In the genomic region with DNA sequence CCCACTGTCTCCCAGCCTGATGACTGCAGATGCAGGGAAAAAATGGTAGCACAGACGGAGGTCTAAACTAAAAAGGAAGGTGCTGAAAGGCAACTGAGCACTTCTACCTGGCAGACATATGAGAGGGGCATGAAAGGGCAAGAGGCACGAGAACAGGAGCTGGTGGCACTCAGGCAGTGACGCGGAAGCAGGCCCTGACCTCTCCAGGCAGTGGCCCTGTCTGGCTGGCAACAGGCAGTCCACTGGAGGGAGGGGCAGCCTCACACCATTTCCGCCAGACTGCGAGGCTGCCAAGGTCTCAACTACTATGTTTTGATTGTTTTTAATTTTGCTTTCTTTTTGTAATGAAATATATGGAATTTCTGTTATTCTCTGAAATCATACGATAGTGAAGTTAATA, we compare ENCODE assay signal across 43 cellular contexts. TPM values are rescaled to one million over a fixed set of nuclear protein-coding genes. Genes with fewer than 3 reads are reported as not detected.
"Had no signal": no experiment of that assay in that cellular context is flagged by ENCODE, and none has a peak within 500 bp of the region (broad histone marks: within the 10 kb centered on the region; RNA-seq: fewer than 3 reads in every experiment).

No MANE protein-coding gene starts in this region.

- H3K27ac ChIP-seq: adrenal gland, body of pancreas, epithelial cell of prostate, esophagus squamous epithelium, gastroesophageal sphincter, WERI-Rb-1 had no signal

- H3K4me3 Mint-ChIP-seq: activated CD4-positive, alpha-beta memory T cell treated with anti-CD3 and anti-CD28 coated beads for 36 hours; activated CD4-positive, alpha-beta T cell treated with anti-CD3 and anti-CD28 coated beads for 36 hours; activated CD4-positive, alpha-beta T cell treated with anti-CD3 and anti-CD28 coated beads, Interleukin-2, amount 10 ng/mL, durations not matched to agents 24 days and 14 days; activated CD8-positive, alpha-beta memory T cell treated with anti-CD3 and anti-CD28 coated beads, Interleukin-2, amount 10 ng/mL, durations not matched to agents 7 days and 5 days; activated CD8-positive, alpha-beta T cell treated with anti-CD3 and anti-CD28 coated beads, Interleukin-2, amount 10 ng/mL, durations not matched to agents 7 days and 5 days; activated naive CD4-positive, alpha-beta T cell treated with anti-CD3 and anti-CD28 coated beads for 36 hours; activated naive CD4-positive, alpha-beta T cell treated with anti-CD3 and anti-CD28 coated beads, Interleukin-2, amount 50 U/mL, for 24 hours; activated naive CD8-positive, alpha-beta T cell treated with anti-CD3 and anti-CD28 coated beads for 36 hours; activated naive CD8-positive, alpha-beta T cell treated with anti-CD3 and anti-CD28 coated beads, Interleukin-2, amount 50 U/mL, for 24 hours; activated T-helper 1 cell treated with anti-CD3 and anti-CD28 coated beads, Interleukin-12 subunit alpha, Interleukin-12 subunit beta, Interleukin-2, Interleukin-4 antibody, amounts not matched to agents 30 ng/mL and 10 ng/mL and 1 ng/mL, durations not matched to agents 14 hours and 24 hours and 36 hours; T-helper 17 cell; T-helper 2 cell treated with Interferon-gamma antibody and Interleukin-4, amounts not matched to agents 5 μg/mL and 100 μg/mL, for 36 hours had no signal

- H3K9me3 Mint-ChIP-seq: activated CD4-positive, alpha-beta memory T cell treated with anti-CD3 and anti-CD28 coated beads for 36 hours; activated CD4-positive, alpha-beta T cell treated with anti-CD3 and anti-CD28 coated beads, Interleukin-2, amount 10 ng/mL, durations not matched to agents 24 days and 14 days; activated naive CD8-positive, alpha-beta T cell treated with anti-CD3 and anti-CD28 coated beads for 36 hours; T-helper 2 cell treated with Interferon-gamma antibody and Interleukin-4, amounts not matched to agents 5 μg/mL and 100 μg/mL, for 36 hours had no signal

- H3K36me3 ChIP-seq: adrenal gland, esophagus squamous epithelium, gastroesophageal sphincter, WERI-Rb-1 had no signal

- FAIRE-seq: colon, endometrium, endothelial cell of umbilical vein had no signal

- ATAC-seq: activated CD4-positive, alpha-beta T cell treated with anti-CD3 and anti-CD28 coated beads for 36 hours; activated CD8-positive, alpha-beta memory T cell treated with anti-CD3 and anti-CD28 coated beads, Interleukin-2, amount 10 ng/mL, durations not matched to agents 7 days and 5 days; activated CD8-positive, alpha-beta T cell treated with anti-CD3 and anti-CD28 coated beads, Interleukin-2, amount 10 ng/mL, durations not matched to agents 7 days and 5 days; activated naive CD8-positive, alpha-beta T cell treated with anti-CD3 and anti-CD28 coated beads, Interleukin-2, amount 50 U/mL, for 24 hours; body of pancreas; gastroesophageal sphincter; T-helper 17 cell had no signal

- H3K27ac Mint-ChIP-seq: activated CD4-positive, alpha-beta memory T cell treated with anti-CD3 and anti-CD28 coated beads for 36 hours; activated CD4-positive, alpha-beta T cell treated with anti-CD3 and anti-CD28 coated beads for 36 hours; activated CD4-positive, alpha-beta T cell treated with anti-CD3 and anti-CD28 coated beads, Interleukin-2, amount 10 ng/mL, durations not matched to agents 24 days and 14 days; activated CD8-positive, alpha-beta memory T cell treated with anti-CD3 and anti-CD28 coated beads, Interleukin-2, amount 10 ng/mL, durations not matched to agents 7 days and 5 days; activated CD8-positive, alpha-beta T cell treated with anti-CD3 and anti-CD28 coated beads, Interleukin-2, amount 10 ng/mL, durations not matched to agents 7 days and 5 days; activated naive CD4-positive, alpha-beta T cell treated with anti-CD3 and anti-CD28 coated beads for 36 hours; activated naive CD4-positive, alpha-beta T cell treated with anti-CD3 and anti-CD28 coated beads, Interleukin-2, amount 50 U/mL, for 24 hours; activated naive CD8-positive, alpha-beta T cell treated with anti-CD3 and anti-CD28 coated beads for 36 hours; activated naive CD8-positive, alpha-beta T cell treated with anti-CD3 and anti-CD28 coated beads, Interleukin-2, amount 50 U/mL, for 24 hours; activated T-helper 1 cell treated with anti-CD3 and anti-CD28 coated beads, Interleukin-12 subunit alpha, Interleukin-12 subunit beta, Interleukin-2, Interleukin-4 antibody, amounts not matched to agents 30 ng/mL and 10 ng/mL and 1 ng/mL, durations not matched to agents 14 hours and 24 hours and 36 hours; activated T-helper 2 cell treated with anti-CD3 and anti-CD28 coated beads, Interferon-gamma antibody, Interleukin-2, Interleukin-4, amounts not matched to agents 10 μg/mL and 5 μg/mL and 100 μg/mL, durations not matched to agents 14 hours and 24 hours and 36 hours; T-helper 17 cell; T-helper 2 cell treated with Interferon-gamma antibody and Interleukin-4, amounts not matched to agents 5 μg/mL and 100 μg/mL, for 36 hours had no signal

- H3K4me3 ChIP-seq: adrenal gland, body of pancreas, esophagus squamous epithelium, gastroesophageal sphincter had no signal

- DNase-seq: activated CD4-positive, alpha-beta memory T cell treated with anti-CD3 and anti-CD28 coated beads for 36 hours; activated CD4-positive, alpha-beta T cell treated with anti-CD3 and anti-CD28 coated beads for 36 hours; activated CD4-positive, alpha-beta T cell treated with anti-CD3 and anti-CD28 coated beads, Interleukin-2, amount 10 ng/mL, durations not matched to agents 24 days and 14 days; activated CD4-positive, CD25-positive, alpha-beta regulatory T cell; activated CD4-positive, CD25-positive, alpha-beta regulatory T cell treated with anti-CD3 and anti-CD28 coated beads, Interleukin-2, amount 50 U/mL, for 72 hours; activated CD8-positive, alpha-beta memory T cell treated with anti-CD3 and anti-CD28 coated beads, Interleukin-2, amount 10 ng/mL, durations not matched to agents 7 days and 5 days; activated CD8-positive, alpha-beta memory T cell treated with anti-CD3 and anti-CD28 coated beads, Interleukin-2, amount 50 U/mL, for 4 hours; activated CD8-positive, alpha-beta T cell treated with anti-CD3 and anti-CD28 coated beads, Interleukin-2, amount 10 ng/mL, durations not matched to agents 7 days and 5 days; activated effector memory CD4-positive, alpha-beta T cell treated with anti-CD3 and anti-CD28 coated beads, Interleukin-2, amount 50 U/mL, for 16 hours; activated naive CD4-positive, alpha-beta T cell treated with anti-CD3 and anti-CD28 coated beads for 36 hours; activated naive CD8-positive, alpha-beta T cell treated with anti-CD3 and anti-CD28 coated beads for 36 hours; activated naive CD8-positive, alpha-beta T cell treated with anti-CD3 and anti-CD28 coated beads, Interleukin-2, amount 50 U/mL, for 24 hours; activated T-cell treated with anti-CD3 and anti-CD28 coated beads, Interleukin-2, amount 50 U/mL, for 1 hour; activated T-cell treated with anti-CD3 and anti-CD28 coated beads, Interleukin-2, amount 50 U/mL, for 48 hours; adrenal gland; amygdala; aorta; body of pancreas; caudate nucleus; cortex of kidney; dermis blood vessel endothelial cell; effector CD8-positive, alpha-beta T cell; esophagus squamous epithelium; foreskin melanocyte; T-helper 1 cell; T-helper 17 cell; T1000; WERI-Rb-1 had no signal

- H3K27me3 Mint-ChIP-seq: activated CD4-positive, alpha-beta memory T cell treated with anti-CD3 and anti-CD28 coated beads for 36 hours; activated CD4-positive, alpha-beta T cell treated with anti-CD3 and anti-CD28 coated beads for 36 hours; activated CD4-positive, alpha-beta T cell treated with anti-CD3 and anti-CD28 coated beads, Interleukin-2, amount 10 ng/mL, durations not matched to agents 24 days and 14 days; activated CD8-positive, alpha-beta memory T cell treated with anti-CD3 and anti-CD28 coated beads, Interleukin-2, amount 10 ng/mL, durations not matched to agents 7 days and 5 days; activated naive CD4-positive, alpha-beta T cell treated with anti-CD3 and anti-CD28 coated beads, Interleukin-2, amount 50 U/mL, for 24 hours; activated naive CD8-positive, alpha-beta T cell treated with anti-CD3 and anti-CD28 coated beads for 36 hours; activated naive CD8-positive, alpha-beta T cell treated with anti-CD3 and anti-CD28 coated beads, Interleukin-2, amount 50 U/mL, for 24 hours; T-helper 17 cell had no signal

- H3K4me1 Mint-ChIP-seq: activated CD4-positive, alpha-beta T cell treated with anti-CD3 and anti-CD28 coated beads for 36 hours; activated CD4-positive, alpha-beta T cell treated with anti-CD3 and anti-CD28 coated beads, Interleukin-2, amount 10 ng/mL, durations not matched to agents 24 days and 14 days; activated CD8-positive, alpha-beta memory T cell treated with anti-CD3 and anti-CD28 coated beads, Interleukin-2, amount 10 ng/mL, durations not matched to agents 7 days and 5 days; activated naive CD4-positive, alpha-beta T cell treated with anti-CD3 and anti-CD28 coated beads, Interleukin-2, amount 50 U/mL, for 24 hours; activated naive CD8-positive, alpha-beta T cell treated with anti-CD3 and anti-CD28 coated beads for 36 hours; activated naive CD8-positive, alpha-beta T cell treated with anti-CD3 and anti-CD28 coated beads, Interleukin-2, amount 50 U/mL, for 24 hours; T-helper 17 cell had no signal

- H3K27me3 ChIP-seq: adrenal gland, body of pancreas, esophagus squamous epithelium, gastroesophageal sphincter had no signal

- H3K36me3 Mint-ChIP-seq: activated CD4-positive, alpha-beta memory T cell treated with anti-CD3 and anti-CD28 coated beads for 36 hours; activated CD8-positive, alpha-beta memory T cell treated with anti-CD3 and anti-CD28 coated beads, Interleukin-2, amount 10 ng/mL, durations not matched to agents 7 days and 5 days; activated naive CD4-positive, alpha-beta T cell treated with anti-CD3 and anti-CD28 coated beads, Interleukin-2, amount 50 U/mL, for 24 hours; activated naive CD8-positive, alpha-beta T cell treated with anti-CD3 and anti-CD28 coated beads for 36 hours had no signal

- H3K4me1 ChIP-seq: adrenal gland, gastroesophageal sphincter had no signal

- H3K9me3 ChIP-seq: adrenal gland, body of pancreas, esophagus squamous epithelium, gastroesophageal sphincter had no signal

RNA-seq across cellular contexts. Expression of a gene that starts 23.3 kb away (rescaled TPM):
- total RNA-seq: activated CD4-positive, alpha-beta memory T cell treated with anti-CD3 and anti-CD28 coated beads for 36 hours; activated CD4-positive, alpha-beta T cell treated with anti-CD3 and anti-CD28 coated beads for 36 hours; activated CD4-positive, alpha-beta T cell treated with anti-CD3 and anti-CD28 coated beads, Interleukin-2, amount 10 ng/mL, durations not matched to agents 24 days and 14 days; activated CD8-positive, alpha-beta memory T cell treated with anti-CD3 and anti-CD28 coated beads for 36 hours; activated CD8-positive, alpha-beta memory T cell treated with anti-CD3 and anti-CD28 coated beads, Interleukin-2, amount 10 ng/mL, durations not matched to agents 7 days and 5 days; activated CD8-positive, alpha-beta T cell treated with anti-CD3 and anti-CD28 coated beads, Interleukin-2, amount 10 ng/mL, durations not matched to agents 7 days and 5 days; activated naive CD4-positive, alpha-beta T cell treated with anti-CD3 and anti-CD28 coated beads for 36 hours; activated naive CD8-positive, alpha-beta T cell treated with anti-CD3 and anti-CD28 coated beads for 36 hours; activated T-helper 1 cell treated with anti-CD3 and anti-CD28 coated beads, Interleukin-12 subunit alpha, Interleukin-12 subunit beta, Interleukin-2, Interleukin-4 antibody, amounts not matched to agents 30 ng/mL and 10 ng/mL and 1 ng/mL, durations not matched to agents 14 hours and 24 hours and 36 hours; activated T-helper 2 cell treated with anti-CD3 and anti-CD28 coated beads, Interferon-gamma antibody, Interleukin-2, Interleukin-4, amounts not matched to agents 10 μg/mL and 5 μg/mL and 100 μg/mL, durations not matched to agents 14 hours and 24 hours and 36 hours; aorta; chondrocyte; dermis blood vessel endothelial cell; endothelial cell of umbilical vein; esophagus squamous epithelium; fibroblast of lung; fibroblast of villous mesenchyme; glomerular endothelial cell; T-helper 17 cell had no signal
- polyA plus RNA-seq: endothelial cell of umbilical vein, esophagus, fibroblast of lung had no signal
